In genomic region chr7:73622527-73622908, GRCh38 we compare ENCODE assay signal across 17 cellular contexts. TPM values are rescaled to one million over a fixed set of nuclear protein-coding genes. Genes with fewer than 3 reads are reported as not detected.
DNase-seq lines count a peak whose midpoint lies in the region; ATAC-seq and TF ChIP-seq lines count a peak whose summit lies in the region.
"Had no signal": no experiment of that assay in that cellular context is flagged by ENCODE, and none has a peak within 500 bp of the region (broad histone marks: within the 10 kb centered on the region; RNA-seq: fewer than 3 reads in every experiment).

No MANE protein-coding gene starts in this region.

- H4K20me1 ChIP-seq in osteoblast (ENCODE audit: insufficient read depth, low read length), result no peaks in the 10 kb centered on the region

- no peak for ATAC-seq in CD4-positive, alpha-beta T cell (ENCODE audit: poor library complexity)
- no peak for ATAC-seq in T-helper 17 cell
- ATAC-seq in HG03439 (IDR thresholded peaks at IDR 0.05; ENCODE audit: unreplicated experiment), result no peak
- ATAC-seq in GM21526 (IDR thresholded peaks at IDR 0.05; ENCODE audit: low FRiP score, unreplicated experiment), result no peak

- H3K4me3 Mint-ChIP-seq in CD4-positive, alpha-beta T cell, result peak overlapping the region; percentile 34
- H3K4me3 Mint-ChIP-seq in T-helper 17 cell, result peak overlapping the region; percentile 19
- H3K4me3 Mint-ChIP-seq: T-helper 2 cell treated with Interferon-gamma antibody and Interleukin-4, amounts not matched to agents 5 μg/mL and 100 μg/mL, for 36 hours had no signal

- H3K27me3 ChIP-seq in CD4-positive, alpha-beta T cell (ENCODE audit: control insufficient read depth, insufficient read depth, low read length), result peaks cover 39% of the 10 kb centered on the region
- H3K27me3 ChIP-seq in iPS-15b (ENCODE audit: control insufficient read depth, insufficient read depth, low read length), result peaks cover 21% of the 10 kb centered on the region
- H3K27me3 ChIP-seq in osteoblast (ENCODE audit: insufficient read depth, low read length), result peaks cover 41% of the 10 kb centered on the region

- peaks cover 55% of the 10 kb centered on the region for H3K27me3 Mint-ChIP-seq in CD4-positive, alpha-beta T cell
- H3K27me3 Mint-ChIP-seq in T-helper 17 cell, result peaks cover 51% of the 10 kb centered on the region

- no peak overlapping the region for H2AFZ ChIP-seq in osteoblast (ENCODE audit: low read length)

- no peak overlapping the region for H3K4me2 ChIP-seq in osteoblast (ENCODE audit: insufficient read depth, low read length)

- peaks cover 13% of the 10 kb centered on the region for H3K4me1 Mint-ChIP-seq in CD4-positive, alpha-beta T cell (ENCODE audit: low read depth)
- peaks cover 6% of the 10 kb centered on the region for H3K4me1 Mint-ChIP-seq in T-helper 17 cell

- no peak for DNase-seq in CD4-positive, alpha-beta T cell
- DNase-seq in T-helper 17 cell, result no peak
- peak; percentile 64 for DNase-seq in osteoblast (ENCODE audit: insufficient read length, low spot score, missing footprints)
- DNase-seq in NOMO-1 treated with dmso at 0.1 percent for 144 hours (lab: John Stamatoyannopoulos, UW; ENCODE audit: unreplicated experiment), result no peak
- no peak for DNase-seq in activated CD4-positive, alpha-beta T cell treated with anti-CD3 and anti-CD28 coated beads, Interleukin-2, amount 50 U/mL, for 48 hours
- DNase-seq: activated CD4-positive, CD25-positive, alpha-beta regulatory T cell treated with anti-CD3 and anti-CD28 coated beads, Interleukin-2, amount 50 U/mL, for 72 hours; activated naive CD4-positive, alpha-beta T cell; NCI-H1417 treated with DMSO at 0.1 percent for 48 hours; NCI-H2227 treated with DMSO at 0.1 percent for 48 hours; stimulated activated CD4-positive, alpha-beta T cell treated with anti-CD3 and anti-CD28 coated beads, Interleukin-4, amount 100 ng/mL, for 24 hours had no signal

- no peaks in the 10 kb centered on the region for H3K36me3 Mint-ChIP-seq in CD4-positive, alpha-beta T cell (ENCODE audit: low read depth)
- H3K36me3 Mint-ChIP-seq in T-helper 17 cell (ENCODE audit: low read depth), result no peaks in the 10 kb centered on the region

- TF ChIP-seq CTCF in CD4-positive, alpha-beta T cell (IDR thresholded peaks at IDR 0.05), result no peak
- TF ChIP-seq CTCF in osteoblast (IDR thresholded peaks at IDR 0.05; ENCODE audit: extremely low read depth, low read depth, low read length), result no peak

- CTCF ChIA-PET in CD4-positive, alpha-beta T cell (lab: Charles Lee), result interaction anchor here (0.6 kb wide), 1 partner anchor 124 kb away, joined by 3 read pairs; no protein-coding TSS in a partner anchor

- H3K9me3 Mint-ChIP-seq in CD4-positive, alpha-beta T cell, result no peaks in the 10 kb centered on the region
- H3K9me3 Mint-ChIP-seq: T-helper 2 cell treated with Interferon-gamma antibody and Interleukin-4, amounts not matched to agents 5 μg/mL and 100 μg/mL, for 36 hours had no signal

- H3K4me3 ChIP-seq in iPS-15b (ENCODE audit: low read depth, low read length) (peak overlapping the region; percentile 63), osteoblast (ENCODE audit: insufficient read depth, low read length) (no peak overlapping the region)

- intact Hi-C loops in CD4-positive, alpha-beta T cell (cut with DNase I, micrococcal nuclease), result no loop called here

- no peak overlapping the region for H3K9ac ChIP-seq in iPS-15b (ENCODE audit: low read depth, low read length)

- H3K4me1 ChIP-seq in iPS-15b (ENCODE audit: control insufficient read depth, insufficient read depth, low read length) (peaks cover 3% of the 10 kb centered on the region), osteoblast (ENCODE audit: insufficient read depth, low read length) (no peaks in the 10 kb centered on the region)

- H3K36me3 ChIP-seq in iPS-15b (ENCODE audit: control insufficient read depth, insufficient read depth, low read length) (no peaks in the 10 kb centered on the region), osteoblast (ENCODE audit: insufficient read depth, low read length) (no peaks in the 10 kb centered on the region)
- H3K36me3 ChIP-seq: transverse colon had no signal

- no peak overlapping the region for H3K27ac ChIP-seq in CD4-positive, alpha-beta T cell (ENCODE audit: low read depth, low read length)
- H3K27ac ChIP-seq in osteoblast (ENCODE audit: low read depth, low read length), result no peak overlapping the region
- H3K27ac ChIP-seq: HL-60 had no signal

- H3K27ac Mint-ChIP-seq in CD4-positive, alpha-beta T cell, result no peak overlapping the region
- H3K27ac Mint-ChIP-seq in T-helper 17 cell, result no peak overlapping the region
- H3K27ac Mint-ChIP-seq: T-helper 2 cell treated with Interferon-gamma antibody and Interleukin-4, amounts not matched to agents 5 μg/mL and 100 μg/mL, for 36 hours had no signal

- no peaks in the 10 kb centered on the region for H3K9me3 ChIP-seq in CD4-positive, alpha-beta T cell (ENCODE audit: control insufficient read depth, low read length)
- no peaks in the 10 kb centered on the region for H3K9me3 ChIP-seq in T-helper 17 cell (ENCODE audit: control insufficient read depth, low read length, poor library complexity, severe bottlenecking)
- H3K9me3 ChIP-seq in iPS-15b (ENCODE audit: control insufficient read depth, insufficient read depth, low read length), result no peaks in the 10 kb centered on the region
- no peaks in the 10 kb centered on the region for H3K9me3 ChIP-seq in osteoblast (ENCODE audit: low read depth, low read length)
- H3K9me3 ChIP-seq: transverse colon had no signal

- no peaks in the 10 kb centered on the region for H3K79me2 ChIP-seq in osteoblast (ENCODE audit: insufficient read depth, low read length)

- POLR2A ChIA-PET in CD4-positive, alpha-beta T cell (lab: Charles Lee), result no interaction called here

RNA-seq across cellular contexts. Expression of gene MLXIPL, which starts 1.8 kb away (rescaled TPM):
- total RNA-seq in CD4-positive, alpha-beta T cell, result not detected
- total RNA-seq in T-helper 17 cell (not detected), osteoblast (0.29 and 0.72 TPM in 2 replicates)
- total RNA-seq: lung microvascular endothelial cell had no signal

RNA-seq across cellular contexts. Expression of gene TBL2, which starts 44.1 kb away (rescaled TPM):
- total RNA-seq in CD4-positive, alpha-beta T cell, result 10 to 100 TPM; 25.2 to 27.2 TPM
- total RNA-seq in T-helper 17 cell, result 10 to 100 TPM; 15.3 to 22.9 TPM
- total RNA-seq in osteoblast, result 56.1 and 66.6 TPM in 2 replicates

RNA-seq across cellular contexts. Expression of gene VPS37D, which starts 45.1 kb away (rescaled TPM):
- under 1 TPM; 0.81 to 0.96 TPM for total RNA-seq in CD4-positive, alpha-beta T cell
- total RNA-seq in T-helper 17 cell (under 1 TPM in 1 of 2 donors, not detected in 1; 0.76 TPM), osteoblast (5.8 and 5.9 TPM in 2 replicates)
